In genomic region chr2:32011566-32011960, GRCh38 we compare ENCODE assay signal across 8 cellular contexts. TPM values are rescaled to one million over a fixed set of nuclear protein-coding genes. Genes with fewer than 3 reads are reported as not detected.
DNase-seq lines count a peak whose midpoint lies in the region; ATAC-seq and TF ChIP-seq lines count a peak whose summit lies in the region.

No MANE protein-coding gene starts in this region.

- H3K9me3 Mint-ChIP-seq in brain, result no peaks in the 10 kb centered on the region

- H4K20me1 ChIP-seq in KMS-11 (ENCODE audit: insufficient read depth), result peaks cover 8% of the 10 kb centered on the region; the same call in 1 of the 2 replicates

- peak overlapping the region; percentile 91 for H3K4me2 ChIP-seq in KMS-11

- peaks cover 24% of the 10 kb centered on the region for H3K36me3 Mint-ChIP-seq in brain

- H3K9me3 ChIP-seq in muscle layer of duodenum (ENCODE audit: control insufficient read depth in 1 of 2, low read length in 2 of 2), result no peaks in the 10 kb centered on the region

- peaks cover 6% of the 10 kb centered on the region for H3K27me3 Mint-ChIP-seq in brain

- no peaks in the 10 kb centered on the region for H3K36me3 ChIP-seq in KMS-11 (ENCODE audit: insufficient read depth)
- peaks cover 0 to 3% of the 10 kb centered on the region in 2 donors for H3K36me3 ChIP-seq in muscle layer of duodenum (ENCODE audit: control insufficient read depth in 1 of 2, insufficient read depth in 2 of 2, low read length in 2 of 2)

- H3K4me3 ChIP-seq in KMS-11 (IDR thresholded peaks at IDR 0.05; ENCODE audit: insufficient read depth, low read depth, low read length) (peak overlapping the region; percentile 97), muscle layer of duodenum (ENCODE audit: low read depth in 1 of 2, low read length in 2 of 2) (peak overlapping the region; percentile 81 to 86)

- ATAC-seq in GM21360 (IDR thresholded peaks at IDR 0.05; ENCODE audit: unreplicated experiment) (no peak), HG03521 (IDR thresholded peaks at IDR 0.05; ENCODE audit: unreplicated experiment) (no peak)

- H3K27me3 ChIP-seq in KMS-11 (ENCODE audit: insufficient read depth, low read depth) (no peaks in the 10 kb centered on the region), muscle layer of duodenum (ENCODE audit: low read depth, low read length) (no peaks in the 10 kb centered on the region)

- DNase-seq in AML-193 (lab: John Stamatoyannopoulos, UW) (peak; percentile 52 to 54), posterior cingulate gyrus (no peak), ACHN (no peak)

- in situ Hi-C loops in ACHN (cut with HindIII; ENCODE audit: low pct_ligation_motif_present, low pct_unique_long_range_greater_than_20kb, low sequenced_read_pairs), result no loop called here

- peak overlapping the region; percentile 87 to 95 (median 91) for H3K4me3 Mint-ChIP-seq in brain

- H3K4me1 ChIP-seq in KMS-11 (ENCODE audit: low read depth, poor library complexity, severe bottlenecking) (peaks cover 33% of the 10 kb centered on the region), muscle layer of duodenum (ENCODE audit: control insufficient read depth in 1 of 2, insufficient read depth in 2 of 2, low read length in 2 of 2) (peaks cover 14 to 22% of the 10 kb centered on the region in 2 donors)

- peaks cover 31% of the 10 kb centered on the region for H3K79me2 ChIP-seq in KMS-11 (ENCODE audit: insufficient read depth, low read depth)

- H3K4me1 Mint-ChIP-seq in brain, result peaks cover 29% of the 10 kb centered on the region

- peak overlapping the region; percentile 73 for H3K9ac ChIP-seq in KMS-11

- TF ChIP-seq CTCF in KMS-11 (conservative IDR thresholded peaks at IDR 0.05; ENCODE audit: low read depth, low read length) (no peak), brain (conservative IDR thresholded peaks at IDR 0.05) (no peak)

- H3K27ac Mint-ChIP-seq in brain, result peak overlapping the region; percentile 95 to 99 (median 97)

- H3K27ac ChIP-seq in KMS-11 (peak overlapping the region; percentile 94), muscle layer of duodenum (ENCODE audit: low read length) (peak overlapping the region; percentile 87)

- intact Hi-C loops in posterior cingulate gyrus (cut with DNase I), result loop anchor here (1.0 kb wide), 2 partner anchors 28 to 52 kb away; partner anchors contain the start of genes DPY30 and SPAST

- peak overlapping the region; percentile 55 for H2AFZ ChIP-seq in KMS-11 (ENCODE audit: low read depth)

RNA-seq across cellular contexts. Expression of gene MEMO1, which starts 0.8 kb away (rescaled TPM):
- polyA plus RNA-seq in brain (ENCODE audit: insufficient read depth, low read depth, low replicate concordance), result 13.0 TPM

RNA-seq across cellular contexts. Expression of gene DPY30, which starts 28.0 kb away (rescaled TPM):
- polyA plus RNA-seq in brain (ENCODE audit: insufficient read depth, low read depth, low replicate concordance), result 108 TPM

RNA-seq across cellular contexts. Expression of gene SPAST, which starts 51.8 kb away (rescaled TPM):
- polyA plus RNA-seq in brain (ENCODE audit: insufficient read depth, low read depth, low replicate concordance), result 13.3 TPM

Comparison
In these comparisons a context has a peak if more than half of its experiments do, and no peak if none do; other contexts are left out.
1. DNase-seq: peak in AML-193 (2 of 2); none in posterior cingulate gyrus (0 of 10) and ACHN (single experiment).